Comparison of ENCODE assay signal across 8 cellular contexts in the genomic region with DNA sequence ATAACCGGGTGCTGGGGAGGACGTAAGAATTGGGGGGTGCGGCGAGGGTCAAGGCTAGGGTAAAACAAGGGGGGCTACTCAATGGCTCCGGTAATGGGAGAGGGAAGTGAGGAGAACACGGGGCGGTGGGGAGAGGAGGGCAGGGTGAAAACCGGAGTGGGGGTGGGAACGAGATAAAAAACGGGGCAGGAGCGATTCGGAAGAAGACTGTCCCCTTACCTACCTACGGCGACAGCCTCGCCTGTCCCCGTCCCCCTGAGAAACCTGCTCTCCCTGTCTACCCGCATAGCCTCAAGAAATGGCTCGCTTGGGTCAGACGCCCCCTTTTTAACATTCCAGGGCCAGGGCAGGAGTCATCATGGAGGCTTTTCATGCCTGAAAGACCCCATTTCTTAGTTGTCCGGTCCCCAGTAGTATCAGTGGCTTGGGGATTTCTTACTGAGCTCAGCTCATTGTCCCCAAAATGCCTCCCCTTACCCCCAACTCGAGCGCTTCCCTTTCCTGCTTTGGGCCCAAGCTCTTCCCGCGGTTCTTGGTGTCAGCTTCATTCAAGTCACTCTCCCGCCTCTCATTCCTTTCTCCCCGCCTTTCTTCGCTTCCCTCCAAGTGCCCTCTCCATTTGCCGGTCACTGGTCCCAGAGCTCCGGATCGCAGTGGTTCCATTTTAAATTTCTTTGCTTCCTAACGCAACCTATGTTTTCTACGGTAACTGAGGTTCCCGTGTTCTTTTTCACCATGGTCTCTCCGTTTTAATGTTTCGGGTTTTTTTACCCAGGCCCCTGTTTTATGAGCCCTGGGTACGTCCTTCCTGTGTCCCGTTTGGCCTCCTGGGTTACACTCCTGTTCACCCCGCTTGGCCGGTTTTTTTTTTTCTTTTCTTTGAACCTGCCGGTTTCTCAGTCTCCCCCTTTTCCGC. TPM values are rescaled to one million over a fixed set of nuclear protein-coding genes. Genes with fewer than 3 reads are reported as not detected.
DNase-seq lines count a peak whose midpoint lies in the region; ATAC-seq and TF ChIP-seq lines count a peak whose summit lies in the region.

No MANE protein-coding gene starts in this region.

- intact Hi-C loops in natural killer cell (cut with micrococcal nuclease) = loop anchor here (1.0 to 5.0 kb wide), 2 partner anchors 46 to 60 kb away; a partner anchor contains a TSS

- TF ChIP-seq CTCF in foreskin fibroblast (IDR thresholded peaks at IDR 0.05; ENCODE audit: low read depth, low read length) (no peak), natural killer cell (IDR thresholded peaks at IDR 0.05) (no peak)

- peaks cover 13% of the 10 kb centered on the region for H3K27me3 Mint-ChIP-seq in activated T-cell treated with anti-CD3 and anti-CD28 coated beads, Interleukin-2, amount 50 U/mL, for 72 hours (ENCODE audit: low read depth)
- peaks cover 11 to 28% of the 10 kb centered on the region in 2 donors for H3K27me3 Mint-ChIP-seq in natural killer cell (ENCODE audit: low read depth in 2 of 2)

- H3K4me1 Mint-ChIP-seq in activated T-cell treated with anti-CD3 and anti-CD28 coated beads, Interleukin-2, amount 50 U/mL, for 72 hours (ENCODE audit: low read depth) = peaks cover 49% of the 10 kb centered on the region
- H3K4me1 Mint-ChIP-seq in natural killer cell = peaks cover 43 to 52% of the 10 kb centered on the region in 2 donors

- peak overlapping the region; percentile 89 to 94 for H3K4me3 Mint-ChIP-seq in activated T-cell treated with anti-CD3 and anti-CD28 coated beads, Interleukin-2, amount 50 U/mL, for 72 hours
- peak overlapping the region; percentile 88 for H3K4me3 Mint-ChIP-seq in natural killer cell

- no peaks in the 10 kb centered on the region for H3K27me3 ChIP-seq in MG63

- H3K9me3 ChIP-seq in MG63 = no peaks in the 10 kb centered on the region

- peak; percentile 14 to 17 for ATAC-seq in activated T-cell treated with anti-CD3 and anti-CD28 coated beads, Interleukin-2, amount 50 U/mL, for 72 hours (replicated peaks in 1 of 2)
- ATAC-seq in natural killer cell (no peak), GM21529 (IDR thresholded peaks at IDR 0.05; ENCODE audit: unreplicated experiment) (no peak)

- DNase-seq in NOMO-1 treated with DMSO at 0.1 percent for 48 hours (lab: John Stamatoyannopoulos, UW; ENCODE audit: unreplicated experiment) (peak; percentile 16), NOMO-1 (lab: John Stamatoyannopoulos, UW; ENCODE audit: unreplicated experiment in 2 of 2) (no peak), MG63 (peak; percentile 39), foreskin fibroblast (peak in 1 of 2 donors; percentile 71), natural killer cell (no peak), T1000 (lab: John Stamatoyannopoulos, UW) (no peak)
- DNase-seq in activated T-cell treated with anti-CD3 and anti-CD28 coated beads, Interleukin-2, amount 50 U/mL, for 72 hours = peak in 1 of 2 donors; percentile 29

- peaks cover 8 to 12% of the 10 kb centered on the region in 2 donors for H3K36me3 Mint-ChIP-seq in activated T-cell treated with anti-CD3 and anti-CD28 coated beads, Interleukin-2, amount 50 U/mL, for 72 hours (ENCODE audit: insufficient read depth in 2 of 2)
- no peaks in the 10 kb centered on the region for H3K36me3 Mint-ChIP-seq in natural killer cell

- no peaks in the 10 kb centered on the region for H3K9me3 Mint-ChIP-seq in activated T-cell treated with anti-CD3 and anti-CD28 coated beads, Interleukin-2, amount 50 U/mL, for 72 hours
- no peaks in the 10 kb centered on the region for H3K9me3 Mint-ChIP-seq in natural killer cell

- H3K4me3 ChIP-seq in MG63 (peak overlapping the region; percentile 78), foreskin fibroblast (ENCODE audit: low read depth in 1 of 2, low read length in 2 of 2) (peak overlapping the region; percentile 76 to 92)

- H3K27ac Mint-ChIP-seq in activated T-cell treated with anti-CD3 and anti-CD28 coated beads, Interleukin-2, amount 50 U/mL, for 72 hours = peak overlapping the region; percentile 98
- H3K27ac Mint-ChIP-seq in natural killer cell = peak overlapping the region; percentile 93 to 95

- peaks cover 9% of the 10 kb centered on the region for H3K36me3 ChIP-seq in MG63

RNA-seq across cellular contexts. Expression of a gene that starts 1.2 kb away (rescaled TPM):
- total RNA-seq in MG63 (2014; rRNA removed; shearing (Covaris generic); ENCODE audit: low replicate concordance) = 131 and 158 TPM in 2 replicates
- 10 to 100 TPM; 41.6 to 69.7 TPM for total RNA-seq in activated T-cell treated with anti-CD3 and anti-CD28 coated beads, Interleukin-2, amount 50 U/mL, for 72 hours
- total RNA-seq in natural killer cell = 10 to 100 TPM; 25.5 to 29.5 (median 28.8) TPM

RNA-seq across cellular contexts. Expression of a gene that starts 41.7 kb away (rescaled TPM):
- 23.9 and 29.4 TPM in 2 replicates for total RNA-seq in MG63 (2014; rRNA removed; shearing (Covaris generic); ENCODE audit: low replicate concordance)
- 1 to 10 TPM; 3.1 to 4.5 TPM for total RNA-seq in activated T-cell treated with anti-CD3 and anti-CD28 coated beads, Interleukin-2, amount 50 U/mL, for 72 hours
- total RNA-seq in natural killer cell = 1 to 10 TPM in 1 of 3 donors, under 1 TPM in 2; 0.56 to 2.2 (median 0.75) TPM

RNA-seq across cellular contexts. Expression of a gene that starts 45.6 kb away (rescaled TPM):
- 28.9 and 46.2 TPM in 2 replicates for total RNA-seq in MG63 (2014; rRNA removed; shearing (Covaris generic); ENCODE audit: low replicate concordance)
- 10 to 100 TPM; 43.3 to 56.6 TPM for total RNA-seq in activated T-cell treated with anti-CD3 and anti-CD28 coated beads, Interleukin-2, amount 50 U/mL, for 72 hours
- total RNA-seq in natural killer cell = 10 to 100 TPM; 11.9 to 19.6 (median 15.8) TPM

Comparison
In these comparisons a context has a peak if more than half of its experiments do, and no peak if none do; other contexts are left out.
1. DNase-seq: peak in NOMO-1 treated with DMSO at 0.1 percent for 48 hours (single experiment) and MG63 (single experiment); none in NOMO-1 (0 of 2), natural killer cell (single experiment) and T1000 (single experiment).
2. ATAC-seq: peak in activated T-cell treated with anti-CD3 and anti-CD28 coated beads, Interleukin-2, amount 50 U/mL, for 72 hours (2 of 2); none in natural killer cell (0 of 3) and GM21529 (single experiment).